Comparison of ENCODE assay signal across 8 cellular contexts in the genomic region with DNA sequence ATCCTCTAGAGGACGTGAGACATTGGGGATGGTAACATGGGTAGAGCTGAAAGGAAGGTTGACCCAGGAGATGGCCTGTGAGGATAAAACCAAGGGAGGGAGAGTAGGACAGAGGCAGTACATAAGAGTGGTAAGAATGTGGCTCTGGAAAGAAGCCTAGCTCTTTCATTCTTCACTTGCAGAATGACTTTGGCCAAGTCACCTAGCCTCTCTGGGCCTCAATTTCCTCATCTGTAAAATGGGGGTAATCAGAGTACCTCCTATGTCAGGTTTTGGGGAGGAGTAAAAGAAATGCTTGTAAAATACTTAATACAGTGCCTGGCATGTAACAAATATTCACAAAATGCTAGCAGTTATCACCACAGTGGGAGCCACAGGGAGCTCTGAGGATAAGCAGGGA. TPM values are rescaled to one million over a fixed set of nuclear protein-coding genes. Genes with fewer than 3 reads are reported as not detected.
DNase-seq lines count a peak whose midpoint lies in the region; ATAC-seq and TF ChIP-seq lines count a peak whose summit lies in the region.

No MANE protein-coding gene starts in this region.

- no peak for TF ChIP-seq RAD21 in neural cell (conservative IDR thresholded peaks at IDR 0.05)

- no peaks in the 10 kb centered on the region for H3K27me3 ChIP-seq in BLaER1
- H3K27me3 ChIP-seq in ectodermal cell (ENCODE audit: control insufficient read depth, insufficient read depth, low read length, poor library complexity, severe bottlenecking), result no peaks in the 10 kb centered on the region
- no peaks in the 10 kb centered on the region for H3K27me3 ChIP-seq in neural cell (ENCODE audit: insufficient read depth, low read depth, low read length)

- peak overlapping the region; percentile 99 for H3K4me2 ChIP-seq in BLaER1
- H3K4me2 ChIP-seq in neural cell (ENCODE audit: low read length), result peak overlapping the region; percentile 99

- no peak for ATAC-seq in GM21619 (IDR thresholded peaks at IDR 0.05; ENCODE audit: unreplicated experiment)
- no peak for ATAC-seq in GM18502 (IDR thresholded peaks at IDR 0.05; ENCODE audit: poor library complexity, unreplicated experiment)

- no peak for TF ChIP-seq CTCF in NB4 (IDR thresholded peaks at IDR 0.05; ENCODE audit: low read depth, low read length)
- TF ChIP-seq CTCF in neural cell (IDR thresholded peaks at IDR 0.05; ENCODE audit: poor library complexity, severe bottlenecking), result no peak
- no peak for TF ChIP-seq CTCF in GM13976 (IDR thresholded peaks at IDR 0.05; ENCODE audit: borderline replicate concordance, control extremely low read depth, extremely low read depth, insufficient read depth, missing control alignments)

- H3F3A ChIP-seq in neural cell (ENCODE audit: insufficient read depth, low read length, poor library complexity, severe bottlenecking), result peaks cover 14% of the 10 kb centered on the region

- H3K4me1 ChIP-seq in BLaER1, result peaks cover 50% of the 10 kb centered on the region
- peaks cover 37% of the 10 kb centered on the region for H3K4me1 ChIP-seq in ectodermal cell (ENCODE audit: control insufficient read depth, insufficient read depth, low read length)

- H3K4me3 ChIP-seq in BLaER1 (peak overlapping the region; percentile 78), NB4 (ENCODE audit: low read depth, low read length) (peak overlapping the region; percentile 70), ectodermal cell (ENCODE audit: insufficient read depth, low read depth, low read length) (peak overlapping the region; percentile 77), neural cell (ENCODE audit: low read length) (peak overlapping the region; percentile 99)

- H3K36me3 ChIP-seq in BLaER1, result peaks cover 23% of the 10 kb centered on the region
- H3K36me3 ChIP-seq in ectodermal cell (ENCODE audit: control insufficient read depth, insufficient read depth, low read length), result peaks cover 7% of the 10 kb centered on the region
- no peaks in the 10 kb centered on the region for H3K36me3 ChIP-seq in neural cell (ENCODE audit: insufficient read depth, low read length)

- no peaks in the 10 kb centered on the region for H3K9me2 ChIP-seq in neural cell (ENCODE audit: insufficient read depth, low read length)

- H3K79me2 ChIP-seq in neural cell (replicated peaks; ENCODE audit: insufficient read depth, low read length), result peaks cover 78% of the 10 kb centered on the region

- H3K9me3 ChIP-seq in BLaER1 (no peaks in the 10 kb centered on the region), ectodermal cell (ENCODE audit: control insufficient read depth, low read length) (no peaks in the 10 kb centered on the region), neural cell (ENCODE audit: low read length) (no peaks in the 10 kb centered on the region)

- WGBS in ectodermal cell, 2 experiments, result 52 to 53% methylated on average over 1 of the region's 1 CpG

- H3K27ac ChIP-seq in BLaER1 (peak overlapping the region; percentile 94), ectodermal cell (ENCODE audit: insufficient read depth, low read depth, low read length, poor library complexity, severe bottlenecking) (peak overlapping the region; percentile 17), neural cell (ENCODE audit: low read length) (peak overlapping the region; percentile 94)

- no peak overlapping the region for H2AFZ ChIP-seq in neural cell (ENCODE audit: low read depth, low read length)

- H4K20me1 ChIP-seq in BLaER1 (peaks cover 68% of the 10 kb centered on the region), neural cell (ENCODE audit: insufficient read depth) (peaks cover 41% of the 10 kb centered on the region)

- in situ Hi-C loops in GM13976 (cut with MboI; ENCODE audit: low sequenced_read_pairs, unreplicated experiment), result no loop called here

- TF ChIP-seq EP300 in neural cell (conservative IDR thresholded peaks at IDR 0.05; ENCODE audit: poor library complexity, severe bottlenecking), result no peak

- DNase-seq in NB4 (ENCODE audit: low read depth), result no peak
- no peak for DNase-seq in NCI-H82 treated with DMSO at 0.1 percent for 48 hours (lab: John Stamatoyannopoulos, UW; ENCODE audit: unreplicated experiment)
- DNase-seq in GM13976 (ENCODE audit: low spot score), result no peak

- no peak for TF ChIP-seq POLR2A in NB4 (IDR thresholded peaks at IDR 0.05; ENCODE audit: extremely low read depth, insufficient read length)

- H3K9ac ChIP-seq in BLaER1 (peak overlapping the region; percentile 91), neural cell (ENCODE audit: low read length) (peak overlapping the region; percentile 92)

TF ChIP-seq in neural cell, 6 proteins besides CTCF, POLR2A, EP300 and RAD21:
- TF ChIP-seq POLR2AphosphoS5 (IDR thresholded peaks at IDR 0.05) (no peak), MXI1 (conservative IDR thresholded peaks at IDR 0.05; ENCODE audit: poor library complexity, severe bottlenecking) (no peak), EZH2 (IDR thresholded peaks at IDR 0.05; ENCODE audit: borderline replicate concordance, insufficient read depth, low read length, poor library complexity, severe bottlenecking) (no peak), TAF1 (IDR thresholded peaks at IDR 0.05; ENCODE audit: low read depth) (no peak), SMC3 (conservative IDR thresholded peaks at IDR 0.05; ENCODE audit: poor library complexity) (no peak)
- TF ChIP-seq, protein P1, sequence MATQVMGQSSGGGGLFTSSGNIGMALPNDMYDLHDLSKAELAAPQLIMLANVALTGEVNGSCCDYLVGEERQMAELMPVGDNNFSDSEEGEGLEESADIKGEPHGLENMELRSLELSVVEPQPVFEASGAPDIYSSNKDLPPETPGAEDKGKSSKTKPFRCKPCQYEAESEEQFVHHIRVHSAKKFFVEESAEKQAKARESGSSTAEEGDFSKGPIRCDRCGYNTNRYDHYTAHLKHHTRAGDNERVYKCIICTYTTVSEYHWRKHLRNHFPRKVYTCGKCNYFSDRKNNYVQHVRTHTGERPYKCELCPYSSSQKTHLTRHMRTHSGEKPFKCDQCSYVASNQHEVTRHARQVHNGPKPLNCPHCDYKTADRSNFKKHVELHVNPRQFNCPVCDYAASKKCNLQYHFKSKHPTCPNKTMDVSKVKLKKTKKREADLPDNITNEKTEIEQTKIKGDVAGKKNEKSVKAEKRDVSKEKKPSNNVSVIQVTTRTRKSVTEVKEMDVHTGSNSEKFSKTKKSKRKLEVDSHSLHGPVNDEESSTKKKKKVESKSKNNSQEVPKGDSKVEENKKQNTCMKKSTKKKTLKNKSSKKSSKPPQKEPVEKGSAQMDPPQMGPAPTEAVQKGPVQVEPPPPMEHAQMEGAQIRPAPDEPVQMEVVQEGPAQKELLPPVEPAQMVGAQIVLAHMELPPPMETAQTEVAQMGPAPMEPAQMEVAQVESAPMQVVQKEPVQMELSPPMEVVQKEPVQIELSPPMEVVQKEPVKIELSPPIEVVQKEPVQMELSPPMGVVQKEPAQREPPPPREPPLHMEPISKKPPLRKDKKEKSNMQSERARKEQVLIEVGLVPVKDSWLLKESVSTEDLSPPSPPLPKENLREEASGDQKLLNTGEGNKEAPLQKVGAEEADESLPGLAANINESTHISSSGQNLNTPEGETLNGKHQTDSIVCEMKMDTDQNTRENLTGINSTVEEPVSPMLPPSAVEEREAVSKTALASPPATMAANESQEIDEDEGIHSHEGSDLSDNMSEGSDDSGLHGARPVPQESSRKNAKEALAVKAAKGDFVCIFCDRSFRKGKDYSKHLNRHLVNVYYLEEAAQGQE (IDR thresholded peaks at IDR 0.05; ENCODE audit: borderline replicate concordance), result no peak

RNA-seq across cellular contexts. Expression of a gene that starts 6.9 kb away (rescaled TPM):
- 30.3 TPM for polyA plus RNA-seq in ectodermal cell (2013, experiment 1 of 4)
- polyA plus RNA-seq in ectodermal cell (2013, experiment 2 of 4), result 36.4 TPM
- 32.0 TPM for polyA plus RNA-seq in ectodermal cell (2013, experiment 3 of 4)
- polyA plus RNA-seq in ectodermal cell (2013, experiment 4 of 4), result 34.0 TPM
- 2.5 and 4.4 TPM in 2 replicates for polyA plus RNA-seq in neural cell
- 20.0 and 20.7 TPM in 2 replicates for polyA minus RNA-seq in neural cell

RNA-seq across cellular contexts. Expression of a gene that starts 14.0 kb away (rescaled TPM):
- polyA plus RNA-seq in ectodermal cell (2013, experiment 1 of 4), result 67.3 TPM
- polyA plus RNA-seq in ectodermal cell (2013, experiment 2 of 4), result 77.7 TPM
- 52.8 TPM for polyA plus RNA-seq in ectodermal cell (2013, experiment 3 of 4)
- polyA plus RNA-seq in ectodermal cell (2013, experiment 4 of 4), result 61.1 TPM
- polyA plus RNA-seq in neural cell, result 4.2 and 6.7 TPM in 2 replicates
- polyA minus RNA-seq in neural cell, result 1.4 and 1.5 TPM in 2 replicates

RNA-seq across cellular contexts. Expression of a gene that starts 16.5 kb away (rescaled TPM):
- 46.7 TPM for polyA plus RNA-seq in ectodermal cell (2013, experiment 1 of 4)
- polyA plus RNA-seq in ectodermal cell (2013, experiment 2 of 4), result 34.2 TPM
- polyA plus RNA-seq in ectodermal cell (2013, experiment 3 of 4), result 55.3 TPM
- polyA plus RNA-seq in ectodermal cell (2013, experiment 4 of 4), result 48.9 TPM
- polyA plus RNA-seq in neural cell, result 99.5 and 110 TPM in 2 replicates
- polyA minus RNA-seq in neural cell, result 27.0 and 30.9 TPM in 2 replicates

RNA-seq across cellular contexts. Expression of a gene that starts 16.9 kb away (rescaled TPM):
- polyA plus RNA-seq in ectodermal cell (2013, experiment 1 of 4), result 22.6 TPM
- polyA plus RNA-seq in ectodermal cell (2013, experiment 2 of 4), result 28.3 TPM
- 13.4 TPM for polyA plus RNA-seq in ectodermal cell (2013, experiment 3 of 4)
- 16.9 TPM for polyA plus RNA-seq in ectodermal cell (2013, experiment 4 of 4)
- polyA plus RNA-seq in neural cell, result 21.1 and 30.4 TPM in 2 replicates
- 25.8 and 27.8 TPM in 2 replicates for polyA minus RNA-seq in neural cell

RNA-seq across cellular contexts. Expression of a gene that starts 47.7 kb away (rescaled TPM):
- 32.7 TPM for polyA plus RNA-seq in ectodermal cell (2013, experiment 1 of 4)
- polyA plus RNA-seq in ectodermal cell (2013, experiment 2 of 4), result 34.6 TPM
- polyA plus RNA-seq in ectodermal cell (2013, experiment 3 of 4), result 32.8 TPM
- polyA plus RNA-seq in ectodermal cell (2013, experiment 4 of 4), result 34.2 TPM
- polyA plus RNA-seq in neural cell, result 115 and 159 TPM in 2 replicates
- 296 and 321 TPM in 2 replicates for polyA minus RNA-seq in neural cell

Comparison
In these comparisons a context has a peak if more than half of its experiments do, and no peak if none do; other contexts are left out.
1. H3K27ac ChIP-seq: peak in every context shown above with its lines; median percentile 94 in BLaER1; 94 in neural cell; 17 in ectodermal cell.